ENCODE assay signal across 7 cellular contexts in genomic region chr6:11890209-11890608, GRCh38.
"Had no signal": no experiment of that assay in that cellular context is flagged by ENCODE, and none has a peak within 500 bp of the region (broad histone marks: within the 10 kb centered on the region; RNA-seq: fewer than 3 reads in every experiment).

No MANE protein-coding gene starts in this region.

- H3K9me3 ChIP-seq: HAP-1 had no signal

- H3K27ac ChIP-seq: HL-60 had no signal

- H3K4me1 ChIP-seq: HAP-1 had no signal

- DNase-seq: GOT3, H7, HFFc6, KG1 had no signal

- ATAC-seq: HCT116 had no signal

- H3K36me3 ChIP-seq: HAP-1 had no signal

- H3K4me3 ChIP-seq: HAP-1 had no signal
